ENCODE assay signal across 10 cellular contexts in genomic region chr12:99911967-99912366, GRCh38.
DNase-seq lines count a peak whose midpoint lies in the region; ATAC-seq and TF ChIP-seq lines count a peak whose summit lies in the region.
"Had no signal": no experiment of that assay in that cellular context is flagged by ENCODE, and none has a peak within 500 bp of the region (broad histone marks: within the 10 kb centered on the region; RNA-seq: fewer than 3 reads in every experiment).

No MANE protein-coding gene starts in this region.

- TF ChIP-seq CTCF in HFFc6 (IDR thresholded peaks at IDR 0.05) (no peak), gastrocnemius medialis (IDR thresholded peaks at IDR 0.05 in 4 of 5, conservative IDR thresholded peaks at IDR 0.05 in 1 of 5) (no peak), testis (IDR thresholded peaks at IDR 0.05) (no peak), left ventricle myocardium inferior (IDR thresholded peaks at IDR 0.05; ENCODE audit: borderline replicate concordance) (no peak)

- DNase-seq in HFFc6 (peak; percentile 4), gastrocnemius medialis (no peak), testis (no peak), left ventricle myocardium inferior (no peak), pons (ENCODE audit: low spot score) (no peak)
- DNase-seq in stimulated activated CD4-positive, alpha-beta T cell treated with anti-CD3 and anti-CD28 coated beads, Interleukin-15, amount 100 ng/mL, for 24 hours = no peak
- DNase-seq: activated CD4-positive, alpha-beta T cell treated with anti-CD3 and anti-CD28 coated beads, Interleukin-2, amount 10 ng/mL, durations not matched to agents 24 days and 14 days; central memory CD4-positive, alpha-beta T cell had no signal

- no peaks in the 10 kb centered on the region for H3K9me3 Mint-ChIP-seq in HFFc6
- H3K9me3 Mint-ChIP-seq: activated CD4-positive, alpha-beta T cell treated with anti-CD3 and anti-CD28 coated beads, Interleukin-2, amount 10 ng/mL, durations not matched to agents 24 days and 14 days had no signal

- H3K27ac ChIP-seq in gastrocnemius medialis = peak overlapping the region; percentile 65 to 79 (median 74)
- no peak overlapping the region for H3K27ac ChIP-seq in testis
- no peak overlapping the region for H3K27ac ChIP-seq in left ventricle myocardium inferior (replicated peaks)

- 61 to 85% methylated on average over 1 of the region's 1 CpG for WGBS in testis, 2 donors

- no peaks in the 10 kb centered on the region for H3K36me3 Mint-ChIP-seq in HFFc6 (ENCODE audit: low read depth)

- peaks cover 0 to 15% of the 10 kb centered on the region in 2 donors for H3K4me1 ChIP-seq in gastrocnemius medialis
- no peaks in the 10 kb centered on the region for H3K4me1 ChIP-seq in testis
- no peaks in the 10 kb centered on the region for H3K4me1 ChIP-seq in left ventricle myocardium inferior

- peaks cover 79% of the 10 kb centered on the region for H3K4me1 Mint-ChIP-seq in HFFc6 (ENCODE audit: low read depth)
- H3K4me1 Mint-ChIP-seq: activated CD4-positive, alpha-beta T cell treated with anti-CD3 and anti-CD28 coated beads, Interleukin-2, amount 10 ng/mL, durations not matched to agents 24 days and 14 days had no signal

- H3K27ac Mint-ChIP-seq in HFFc6 = peak overlapping the region; percentile 65
- H3K27ac Mint-ChIP-seq: activated CD4-positive, alpha-beta T cell treated with anti-CD3 and anti-CD28 coated beads, Interleukin-2, amount 10 ng/mL, durations not matched to agents 24 days and 14 days had no signal

- ATAC-seq in GM18867 (IDR thresholded peaks at IDR 0.05; ENCODE audit: unreplicated experiment) (peak; percentile 95), HG03558 (IDR thresholded peaks at IDR 0.05; ENCODE audit: extremely low read depth, unreplicated experiment) (peak; percentile 70), gastrocnemius medialis (peak; percentile 25 to 26)

- no peak for TF ChIP-seq POLR2A in gastrocnemius medialis (IDR thresholded peaks at IDR 0.05)
- TF ChIP-seq POLR2A in testis (IDR thresholded peaks at IDR 0.05) = no peak

- peak overlapping the region; percentile 5 to 26 (median 16) for H3K4me3 ChIP-seq in gastrocnemius medialis
- H3K4me3 ChIP-seq in testis = no peak overlapping the region
- H3K4me3 ChIP-seq in left ventricle myocardium inferior = no peak overlapping the region

- in situ Hi-C loops in gastrocnemius medialis (cut with MboI; ENCODE audit: low sequenced_read_pairs in 4 of 4) = no loop called here

- H3K9me3 ChIP-seq in gastrocnemius medialis = no peaks in the 10 kb centered on the region
- H3K9me3 ChIP-seq in testis = no peaks in the 10 kb centered on the region
- no peaks in the 10 kb centered on the region for H3K9me3 ChIP-seq in left ventricle myocardium inferior (replicated peaks)

- H3K27me3 Mint-ChIP-seq in HFFc6 (ENCODE audit: insufficient read depth) = no peaks in the 10 kb centered on the region
- H3K27me3 Mint-ChIP-seq: activated CD4-positive, alpha-beta T cell treated with anti-CD3 and anti-CD28 coated beads, Interleukin-2, amount 10 ng/mL, durations not matched to agents 24 days and 14 days had no signal

- intact Hi-C loops in gastrocnemius medialis (cut with DNase I; ENCODE audit: low total_unique reads) (loop anchor here (2.0 kb wide), 2 partner anchors 73 to 231 kb away; partner anchors contain the start of genes ANKS1B and BLTP3B), testis (cut with DNase I; ENCODE audit: low total_unique reads) (no loop called here), left ventricle myocardium inferior (cut with micrococcal nuclease) (no loop called here)

- H3K36me3 ChIP-seq in gastrocnemius medialis (no peaks in the 10 kb centered on the region), testis (ENCODE audit: low read depth, missing control alignments) (no peaks in the 10 kb centered on the region), left ventricle myocardium inferior (no peaks in the 10 kb centered on the region)

- H3K27me3 ChIP-seq in gastrocnemius medialis = no peaks in the 10 kb centered on the region
- H3K27me3 ChIP-seq in testis = no peaks in the 10 kb centered on the region
- no peaks in the 10 kb centered on the region for H3K27me3 ChIP-seq in left ventricle myocardium inferior (ENCODE audit: low read depth)

- peak overlapping the region; percentile 53 for H3K4me3 Mint-ChIP-seq in HFFc6
- H3K4me3 Mint-ChIP-seq: activated CD4-positive, alpha-beta T cell treated with anti-CD3 and anti-CD28 coated beads, Interleukin-2, amount 10 ng/mL, durations not matched to agents 24 days and 14 days had no signal

Comparison
In these comparisons a context has a peak if more than half of its experiments do, and no peak if none do; other contexts are left out.
1. ATAC-seq: peak in every context shown above with its lines; median percentile 95 in GM18867; 70 in HG03558; 26 in gastrocnemius medialis.
2. H3K27ac ChIP-seq: peak in gastrocnemius medialis (4 of 4); none in testis (0 of 2) and left ventricle myocardium inferior (single experiment).
3. H3K4me3 ChIP-seq: peak in gastrocnemius medialis (4 of 4); none in testis (0 of 2) and left ventricle myocardium inferior (single experiment).